In the genomic region with DNA sequence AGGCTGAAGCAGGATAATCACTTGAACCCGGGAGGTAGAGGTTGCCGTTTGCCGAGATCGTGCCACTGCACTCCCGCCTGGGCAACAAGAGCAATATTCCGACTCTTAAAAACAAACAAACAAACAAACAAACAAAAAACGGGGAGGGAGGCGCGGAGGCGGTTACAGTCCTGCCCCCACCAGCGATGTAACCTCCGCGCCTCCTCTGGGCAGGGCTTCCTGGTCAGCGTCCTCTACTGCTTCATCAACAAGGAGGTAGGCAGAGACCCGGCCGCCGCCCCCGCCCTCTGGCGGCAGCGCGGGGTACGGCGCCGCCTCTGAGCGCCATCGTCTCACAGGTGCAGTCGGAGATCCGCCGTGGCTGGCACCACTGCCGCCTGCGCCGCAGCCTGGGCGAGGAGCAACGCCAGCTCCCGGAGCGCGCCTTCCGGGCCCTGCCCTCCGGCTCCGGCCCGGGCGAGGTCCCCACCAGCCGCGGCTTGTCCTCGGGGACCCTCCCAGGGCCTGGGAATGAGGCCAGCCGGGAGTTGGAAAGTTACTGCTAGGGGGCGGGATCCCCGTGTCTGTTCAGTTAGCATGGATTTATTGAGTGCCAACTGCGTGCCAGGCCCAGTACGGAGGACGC, we compare ENCODE assay signal across 8 cellular contexts. TPM values are rescaled to one million over a fixed set of nuclear protein-coding genes. Genes with fewer than 3 reads are reported as not detected.
A peak's percentile ranks its signal among the peaks of the same experiment; 100 is the strongest.
DNase-seq lines count a peak whose midpoint lies in the region; ATAC-seq, FAIRE-seq and TF ChIP-seq lines count a peak whose summit lies in the region.

No MANE protein-coding gene starts in this region.

- H3K9me3 ChIP-seq in WERI-Rb-1 (ENCODE audit: severe bottlenecking) (no peaks in the 10 kb centered on the region), smooth muscle cell (replicated peaks; ENCODE audit: low read depth) (no peaks in the 10 kb centered on the region)

- no peak overlapping the region for H2AFZ ChIP-seq in smooth muscle cell (ENCODE audit: low read depth)

- peak; percentile 43 for ATAC-seq in HG02970 (IDR thresholded peaks at IDR 0.05; ENCODE audit: low FRiP score, unreplicated experiment)
- ATAC-seq in HG03139 (IDR thresholded peaks at IDR 0.05; ENCODE audit: unreplicated experiment): no peak

- H3K27me3 ChIP-seq in WERI-Rb-1 (ENCODE audit: insufficient read depth, low read depth, severe bottlenecking) (no peaks in the 10 kb centered on the region), bronchial epithelial cell (ENCODE audit: control insufficient read depth, insufficient read depth, low read length) (no peaks in the 10 kb centered on the region), smooth muscle cell (ENCODE audit: low read depth) (no peaks in the 10 kb centered on the region)

- peak overlapping the region; percentile 80 for H3K4me2 ChIP-seq in smooth muscle cell

- 9% methylated on average over 51 of the region's 51 CpGs for WGBS in smooth muscle cell (ENCODE audit: low lambda C conversion rate)

- peaks cover 12% of the 10 kb centered on the region for H3K4me1 ChIP-seq in smooth muscle cell (ENCODE audit: low read depth)

- peak; percentile 93 for FAIRE-seq in GM12892 (lab: Jason Lieb, UNC)
- no peak for FAIRE-seq in bronchial epithelial cell (lab: Jason Lieb, UNC)

- H3K4me3 ChIP-seq in WERI-Rb-1 (ENCODE audit: low read depth, low read length) (peak overlapping the region; percentile 32), bronchial epithelial cell (ENCODE audit: low read depth, low read length) (peak overlapping the region; percentile 19), smooth muscle cell (peak overlapping the region; percentile 41)

- no peak; the same call in 1 of the 2 replicates for TF ChIP-seq POLR2A in GM12892 (IDR thresholded peaks at IDR 0.05; ENCODE audit: low read depth, low read length)

- no peaks in the 10 kb centered on the region for H3K79me2 ChIP-seq in smooth muscle cell (ENCODE audit: low read depth)

- H3K9ac ChIP-seq in smooth muscle cell (ENCODE audit: low read depth): no peak overlapping the region

- TF ChIP-seq CTCF in WERI-Rb-1 (IDR thresholded peaks at IDR 0.05; ENCODE audit: low read depth, low read length) (peak; percentile 83), bronchial epithelial cell (IDR thresholded peaks at IDR 0.05; ENCODE audit: insufficient read depth, low read length, severe bottlenecking) (peak; percentile 96), smooth muscle cell (IDR thresholded peaks at IDR 0.05; ENCODE audit: borderline replicate concordance, insufficient read depth, poor library complexity, severe bottlenecking) (peak; percentile 95)

- H3F3A ChIP-seq in smooth muscle cell (ENCODE audit: low read depth): no peaks in the 10 kb centered on the region

- H3K27ac ChIP-seq in WERI-Rb-1 (0 out of 2 replicates have a peak overlapping the region, but pooled peaks have one; percentile 7), smooth muscle cell (ENCODE audit: low read depth) (no peak overlapping the region)

- H3K36me3 ChIP-seq in WERI-Rb-1 (peaks cover 22% of the 10 kb centered on the region), bronchial epithelial cell (ENCODE audit: control insufficient read depth, insufficient read depth, low read length) (peaks cover 3% of the 10 kb centered on the region), smooth muscle cell (ENCODE audit: low read depth) (no peaks in the 10 kb centered on the region)

- H4K20me1 ChIP-seq in smooth muscle cell (ENCODE audit: low read depth): no peaks in the 10 kb centered on the region

- DNase-seq in GM12892 (ENCODE audit: insufficient read length) (peak; percentile 85), NCI-H2171 (lab: John Stamatoyannopoulos, UW) (peak; percentile 47), WERI-Rb-1 (peak; percentile 84), bronchial epithelial cell (ENCODE audit: low read depth) (peak; percentile 76), inferior parietal cortex (ENCODE audit: extremely low spot score) (peak; percentile 80), smooth muscle cell (lab: John Stamatoyannopoulos, UW; ENCODE audit: unreplicated experiment) (peak; percentile 52)

RNA-seq across cellular contexts. Expression of gene SNRPD2, which starts 10.2 kb away (rescaled TPM):
- polyA plus RNA-seq in GM12892 (2012; ENCODE audit: missing spikeins): 623 TPM
- 429 and 572 TPM in 2 replicates for total RNA-seq in bronchial epithelial cell
- total RNA-seq in smooth muscle cell: 234 and 284 TPM in 2 replicates
- polyA plus RNA-seq in smooth muscle cell: 637 and 690 TPM in 2 replicates

RNA-seq across cellular contexts. Expression of gene QPCTL, which starts 11.0 kb away (rescaled TPM):
- polyA plus RNA-seq in GM12892 (2012; ENCODE audit: missing spikeins): 9.0 TPM
- total RNA-seq in bronchial epithelial cell (7.7 and 11.6 TPM in 2 replicates), smooth muscle cell (12.2 and 12.9 TPM in 2 replicates)
- 10.0 and 13.3 TPM in 2 replicates for polyA plus RNA-seq in smooth muscle cell

RNA-seq across cellular contexts. Expression of gene GIPR, which starts 13.5 kb away (rescaled TPM):
- 12.4 TPM for polyA plus RNA-seq in GM12892 (2012; ENCODE audit: missing spikeins)
- total RNA-seq in bronchial epithelial cell (0.38 and 0.53 TPM in 2 replicates), smooth muscle cell (0.99 and 1.8 TPM in 2 replicates)
- polyA plus RNA-seq in smooth muscle cell: 2.4 and 3.4 TPM in 2 replicates

RNA-seq across cellular contexts. Expression of gene EML2, which starts 42.3 kb away (rescaled TPM):
- polyA plus RNA-seq in GM12892 (2012; ENCODE audit: missing spikeins): 51.3 TPM
- 144 and 153 TPM in 2 replicates for total RNA-seq in bronchial epithelial cell
- total RNA-seq in smooth muscle cell: 7.7 and 15.6 TPM in 2 replicates
- 19.0 and 20.8 TPM in 2 replicates for polyA plus RNA-seq in smooth muscle cell

RNA-seq across cellular contexts. Expression of gene FBXO46, which starts 49.2 kb away (rescaled TPM):
- 7.3 TPM for polyA plus RNA-seq in GM12892 (2012; ENCODE audit: missing spikeins)
- 2.4 and 5.5 TPM in 2 replicates for total RNA-seq in bronchial epithelial cell
- total RNA-seq in smooth muscle cell: 5.6 and 7.2 TPM in 2 replicates
- 7.9 and 13.1 TPM in 2 replicates for polyA plus RNA-seq in smooth muscle cell
